ENCODE assay signal across 16 cellular contexts in genomic region chr14:22553445-22553844, GRCh38. TPM values are rescaled to one million over a fixed set of nuclear protein-coding genes. Genes with fewer than 3 reads are reported as not detected.
DNase-seq lines count a peak whose midpoint lies in the region; ATAC-seq and TF ChIP-seq lines count a peak whose summit lies in the region.
"Had no signal": no experiment of that assay in that cellular context is flagged by ENCODE, and none has a peak within 500 bp of the region (broad histone marks: within the 10 kb centered on the region; RNA-seq: fewer than 3 reads in every experiment).

No MANE protein-coding gene starts in this region.

- peaks cover 0 to 56% (median 9%) of the 10 kb centered on the region in 11 experiments; a peak in 11 of 22 replicates for H3K36me3 ChIP-seq in BLaER1 treated with 17β-estradiol and CSF1 and Interleukin-3, amounts not matched to agents 10 nM and 100 nM
- H3K36me3 ChIP-seq: cardiac muscle cell, HAP-1, suprapubic skin, WERI-Rb-1 had no signal

- H3K9me3 Mint-ChIP-seq in IgD-negative memory B cell: peaks cover 0 to 1% (median 0%) of the 10 kb centered on the region in 3 donors
- no peaks in the 10 kb centered on the region for H3K9me3 Mint-ChIP-seq in activated T-helper 1 cell treated with anti-CD3 and anti-CD28 coated beads, Interleukin-12 subunit alpha, Interleukin-12 subunit beta, Interleukin-2, Interleukin-4 antibody, amounts not matched to agents 30 ng/mL and 10 ng/mL and 1 ng/mL, durations not matched to agents 14 hours and 24 hours and 36 hours
- H3K9me3 Mint-ChIP-seq in naive thymus-derived CD8-positive, alpha-beta T cell: peaks cover 0 to 4% (median 0%) of the 10 kb centered on the region in 9 donors
- H3K9me3 Mint-ChIP-seq in nephron progenitor cell: no peaks in the 10 kb centered on the region
- no peaks in the 10 kb centered on the region for H3K9me3 Mint-ChIP-seq in progenitor cell of endocrine pancreas (ENCODE audit: low read depth)

- TF ChIP-seq CTCF in nephron progenitor cell (IDR thresholded peaks at IDR 0.05) (no peak), progenitor cell of endocrine pancreas (IDR thresholded peaks at IDR 0.05; ENCODE audit: unreplicated experiment) (no peak)

- no peak overlapping the region for H3K4me3 ChIP-seq in BLaER1 treated with 17β-estradiol and CSF1 and Interleukin-3, amounts not matched to agents 10 nM and 100 nM
- H3K4me3 ChIP-seq: cardiac muscle cell, HAP-1, smooth muscle cell, suprapubic skin had no signal

- peak overlapping the region in 2 of 4 donors; percentile 65 to 66 for H3K4me3 Mint-ChIP-seq in IgD-negative memory B cell
- H3K4me3 Mint-ChIP-seq in activated T-helper 1 cell treated with anti-CD3 and anti-CD28 coated beads, Interleukin-12 subunit alpha, Interleukin-12 subunit beta, Interleukin-2, Interleukin-4 antibody, amounts not matched to agents 30 ng/mL and 10 ng/mL and 1 ng/mL, durations not matched to agents 14 hours and 24 hours and 36 hours: peak overlapping the region; percentile 63
- peak overlapping the region; percentile 43 to 84 (median 75) for H3K4me3 Mint-ChIP-seq in naive thymus-derived CD8-positive, alpha-beta T cell
- no peak overlapping the region for H3K4me3 Mint-ChIP-seq in nephron progenitor cell
- H3K4me3 Mint-ChIP-seq in progenitor cell of endocrine pancreas (ENCODE audit: low read depth): no peak overlapping the region

- peak overlapping the region; percentile 72 to 100 (median 100); a peak in 21 of 22 replicates for H3K27ac ChIP-seq in BLaER1 treated with 17β-estradiol and CSF1 and Interleukin-3, amounts not matched to agents 10 nM and 100 nM
- H3K27ac ChIP-seq: cardiac muscle cell, suprapubic skin, WERI-Rb-1 had no signal

- peaks cover 58 to 76% (median 60%) of the 10 kb centered on the region in 3 donors for H3K4me1 Mint-ChIP-seq in IgD-negative memory B cell
- H3K4me1 Mint-ChIP-seq in activated T-helper 1 cell treated with anti-CD3 and anti-CD28 coated beads, Interleukin-12 subunit alpha, Interleukin-12 subunit beta, Interleukin-2, Interleukin-4 antibody, amounts not matched to agents 30 ng/mL and 10 ng/mL and 1 ng/mL, durations not matched to agents 14 hours and 24 hours and 36 hours (ENCODE audit: low read depth): peaks cover 95% of the 10 kb centered on the region
- peaks cover 50 to 96% (median 91%) of the 10 kb centered on the region in 4 donors for H3K4me1 Mint-ChIP-seq in naive thymus-derived CD8-positive, alpha-beta T cell
- peaks cover 70% of the 10 kb centered on the region for H3K4me1 Mint-ChIP-seq in nephron progenitor cell
- H3K4me1 Mint-ChIP-seq in progenitor cell of endocrine pancreas (ENCODE audit: low read depth): peaks cover 17% of the 10 kb centered on the region

- peaks cover 84 to 100% (median 96%) of the 10 kb centered on the region in 10 experiments for H3K4me1 ChIP-seq in BLaER1 treated with 17β-estradiol and CSF1 and Interleukin-3, amounts not matched to agents 10 nM and 100 nM

- peak overlapping the region; percentile 63 to 99 (median 96); a peak in 21 of 22 replicates for H3K9ac ChIP-seq in BLaER1 treated with 17β-estradiol and CSF1 and Interleukin-3, amounts not matched to agents 10 nM and 100 nM

- no peak for DNase-seq in activated T-helper 1 cell treated with anti-CD3 and anti-CD28 coated beads, Interleukin-12 subunit alpha, Interleukin-12 subunit beta, Interleukin-2, Interleukin-4 antibody, amounts not matched to agents 30 ng/mL and 10 ng/mL and 1 ng/mL, durations not matched to agents 14 hours and 24 hours and 36 hours (ENCODE audit: low spot score)
- DNase-seq in naive thymus-derived CD8-positive, alpha-beta T cell: no peak
- DNase-seq in nephron progenitor cell (no peak), mesenteric fat pad (ENCODE audit: low spot score) (no peak), NCI-H526 treated with DMSO at 0.1 percent for 48 hours (lab: John Stamatoyannopoulos, UW) (no peak), progenitor cell of endocrine pancreas (ENCODE audit: low spot score, unreplicated experiment) (no peak)
- DNase-seq: AML-193, foreskin melanocyte, mammary epithelial cell, WERI-Rb-1 had no signal

- H3K9me3 ChIP-seq in BLaER1 treated with 17β-estradiol and CSF1 and Interleukin-3, amounts not matched to agents 10 nM and 100 nM (replicated peaks in 1 of 11): no peaks in the 10 kb centered on the region
- H3K9me3 ChIP-seq: HAP-1, suprapubic skin had no signal

- peak overlapping the region; percentile 93 for H3K27ac Mint-ChIP-seq in IgD-negative memory B cell
- peak overlapping the region; percentile 99 for H3K27ac Mint-ChIP-seq in activated T-helper 1 cell treated with anti-CD3 and anti-CD28 coated beads, Interleukin-12 subunit alpha, Interleukin-12 subunit beta, Interleukin-2, Interleukin-4 antibody, amounts not matched to agents 30 ng/mL and 10 ng/mL and 1 ng/mL, durations not matched to agents 14 hours and 24 hours and 36 hours
- H3K27ac Mint-ChIP-seq in naive thymus-derived CD8-positive, alpha-beta T cell: peak overlapping the region; percentile 96 to 100 (median 97)
- H3K27ac Mint-ChIP-seq in nephron progenitor cell: no peak overlapping the region
- H3K27ac Mint-ChIP-seq in progenitor cell of endocrine pancreas: no peak overlapping the region

- H4K20me1 ChIP-seq in BLaER1 treated with 17β-estradiol and CSF1 and Interleukin-3, amounts not matched to agents 10 nM and 100 nM: no peaks in the 10 kb centered on the region

- no peak for ATAC-seq in naive thymus-derived CD8-positive, alpha-beta T cell

- intact Hi-C loops in activated T-helper 1 cell treated with anti-CD3 and anti-CD28 coated beads, Interleukin-12 subunit alpha, Interleukin-12 subunit beta, Interleukin-2, Interleukin-4 antibody, amounts not matched to agents 30 ng/mL and 10 ng/mL and 1 ng/mL, durations not matched to agents 14 hours and 24 hours and 36 hours (cut with micrococcal nuclease): loop anchor here (10.0 kb wide), 1 partner anchor 169 kb away; no protein-coding TSS in a partner anchor

- no peaks in the 10 kb centered on the region for H3K27me3 ChIP-seq in BLaER1 treated with 17β-estradiol and CSF1 and Interleukin-3, amounts not matched to agents 10 nM and 100 nM
- H3K27me3 ChIP-seq: cardiac muscle cell, suprapubic skin had no signal

- POLR2A ChIA-PET in naive thymus-derived CD8-positive, alpha-beta T cell (lab: Charles Lee): interaction anchor here (0.7 to 13.3 kb wide), 8 partner anchors 10 to 842 kb away, joined by 3 to 879 read pairs (median 18); no protein-coding TSS in a partner anchor

- H3K27me3 Mint-ChIP-seq in IgD-negative memory B cell (peaks cover 2% of the 10 kb centered on the region), nephron progenitor cell (ENCODE audit: low read depth, poor library complexity) (peaks cover 6% of the 10 kb centered on the region), progenitor cell of endocrine pancreas (peaks cover 3% of the 10 kb centered on the region)
- H3K27me3 Mint-ChIP-seq in activated T-helper 1 cell treated with anti-CD3 and anti-CD28 coated beads, Interleukin-12 subunit alpha, Interleukin-12 subunit beta, Interleukin-2, Interleukin-4 antibody, amounts not matched to agents 30 ng/mL and 10 ng/mL and 1 ng/mL, durations not matched to agents 14 hours and 24 hours and 36 hours (ENCODE audit: insufficient read depth): peaks cover 2% of the 10 kb centered on the region
- H3K27me3 Mint-ChIP-seq in naive thymus-derived CD8-positive, alpha-beta T cell: peaks cover 0 to 4% (median 0%) of the 10 kb centered on the region in 5 donors

- no peaks in the 10 kb centered on the region for H3K36me3 Mint-ChIP-seq in IgD-negative memory B cell
- H3K36me3 Mint-ChIP-seq in activated T-helper 1 cell treated with anti-CD3 and anti-CD28 coated beads, Interleukin-12 subunit alpha, Interleukin-12 subunit beta, Interleukin-2, Interleukin-4 antibody, amounts not matched to agents 30 ng/mL and 10 ng/mL and 1 ng/mL, durations not matched to agents 14 hours and 24 hours and 36 hours (ENCODE audit: low read depth): peaks cover 49% of the 10 kb centered on the region
- peaks cover 17 to 50% (median 43%) of the 10 kb centered on the region in 3 donors for H3K36me3 Mint-ChIP-seq in naive thymus-derived CD8-positive, alpha-beta T cell
- no peaks in the 10 kb centered on the region for H3K36me3 Mint-ChIP-seq in nephron progenitor cell (ENCODE audit: low read depth)
- H3K36me3 Mint-ChIP-seq in progenitor cell of endocrine pancreas (ENCODE audit: insufficient read depth): no peaks in the 10 kb centered on the region

- H3K4me2 ChIP-seq in BLaER1 treated with 17β-estradiol and CSF1 and Interleukin-3, amounts not matched to agents 10 nM and 100 nM: peak overlapping the region; percentile 8 to 98 (median 94); a peak in 21 of 22 replicates
- H3K4me2 ChIP-seq: smooth muscle cell had no signal

RNA-seq across cellular contexts. Expression of gene DAD1, which starts 35.6 kb away (rescaled TPM):
- polyA plus RNA-seq in IgD-negative memory B cell: 420 TPM
- total RNA-seq in activated T-helper 1 cell treated with anti-CD3 and anti-CD28 coated beads, Interleukin-12 subunit alpha, Interleukin-12 subunit beta, Interleukin-2, Interleukin-4 antibody, amounts not matched to agents 30 ng/mL and 10 ng/mL and 1 ng/mL, durations not matched to agents 14 hours and 24 hours and 36 hours: 228 and 229 TPM in 2 replicates
- total RNA-seq in naive thymus-derived CD8-positive, alpha-beta T cell: 100 to 1,000 TPM; 120 to 122 TPM
- 100 to 1,000 TPM; 610 to 660 (median 642) TPM for polyA plus RNA-seq in naive thymus-derived CD8-positive, alpha-beta T cell
- total RNA-seq in mesenteric fat pad (180 TPM), progenitor cell of endocrine pancreas (149 and 150 TPM in 2 replicates)

RNA-seq across cellular contexts. Expression of gene ABHD4, which starts 44.7 kb away (rescaled TPM):
- polyA plus RNA-seq in IgD-negative memory B cell: 9.0 TPM
- total RNA-seq in activated T-helper 1 cell treated with anti-CD3 and anti-CD28 coated beads, Interleukin-12 subunit alpha, Interleukin-12 subunit beta, Interleukin-2, Interleukin-4 antibody, amounts not matched to agents 30 ng/mL and 10 ng/mL and 1 ng/mL, durations not matched to agents 14 hours and 24 hours and 36 hours: 13.2 and 13.6 TPM in 2 replicates
- 10 to 100 TPM; 22.2 to 22.6 TPM for total RNA-seq in naive thymus-derived CD8-positive, alpha-beta T cell
- 10 to 100 TPM in 2 of 3 donors, 1 to 10 TPM in 1; 8.7 to 11.9 (median 11.1) TPM for polyA plus RNA-seq in naive thymus-derived CD8-positive, alpha-beta T cell
- 36.5 TPM for total RNA-seq in mesenteric fat pad
- total RNA-seq in progenitor cell of endocrine pancreas: 25.6 and 30.5 TPM in 2 replicates

Comparison
In these comparisons a context has a peak if more than half of its experiments do, and no peak if none do; other contexts are left out.
1. H3K27ac Mint-ChIP-seq: peak in IgD-negative memory B cell (3 of 3), activated T-helper 1 cell treated with anti-CD3 and anti-CD28 coated beads, Interleukin-12 subunit alpha, Interleukin-12 subunit beta, Interleukin-2, Interleukin-4 antibody, amounts not matched to agents 30 ng/mL and 10 ng/mL and 1 ng/mL, durations not matched to agents 14 hours and 24 hours and 36 hours (single experiment) and naive thymus-derived CD8-positive, alpha-beta T cell (10 of 10); none in nephron progenitor cell (single experiment) and progenitor cell of endocrine pancreas (single experiment).
2. H3K4me3 Mint-ChIP-seq: peak in activated T-helper 1 cell treated with anti-CD3 and anti-CD28 coated beads, Interleukin-12 subunit alpha, Interleukin-12 subunit beta, Interleukin-2, Interleukin-4 antibody, amounts not matched to agents 30 ng/mL and 10 ng/mL and 1 ng/mL, durations not matched to agents 14 hours and 24 hours and 36 hours (single experiment) and naive thymus-derived CD8-positive, alpha-beta T cell (10 of 10); none in nephron progenitor cell (single experiment) and progenitor cell of endocrine pancreas (single experiment).